Comparison of ENCODE assay signal across 26 cellular contexts in genomic region chr17:70296456-70296855, GRCh38.
"Had no signal": no experiment of that assay in that cellular context is flagged by ENCODE, and none has a peak within 500 bp of the region (broad histone marks: within the 10 kb centered on the region; RNA-seq: fewer than 3 reads in every experiment).

No MANE protein-coding gene starts in this region.

- H3K4me3 ChIP-seq: neural progenitor cell, pancreas, prostate gland, right atrium auricular region, right lobe of liver, sigmoid colon, stomach, thoracic aorta, thyroid gland, tibial nerve, upper lobe of left lung, uterus had no signal

- H3K4me1 Mint-ChIP-seq: natural killer cell, neural progenitor cell had no signal

- ATAC-seq: natural killer cell; stimulated activated effector memory CD8-positive, alpha-beta T cell treated with anti-CD3 and anti-CD28 coated beads, Interleukin-12 subunit alpha, Interleukin-12 subunit beta, amount 100 ng/mL, for 72 hours; stimulated activated naive B cell treated with anti-CD40 and anti-IgM and Interleukin-4, amounts not matched to agents 10 μg/mL and 1 μg/mL and 100 μg/mL, for 72 hours had no signal

- H3K9ac ChIP-seq: neural progenitor cell had no signal

- H3K27me3 Mint-ChIP-seq: naive thymus-derived CD4-positive, alpha-beta T cell; stimulated activated naive B cell treated with anti-CD40 and anti-IgM and Interleukin-4, amounts not matched to agents 10 μg/mL and 1 μg/mL and 100 μg/mL, for 72 hours; stimulated activated naive CD8-positive, alpha-beta T cell treated with anti-CD3 and anti-CD28 coated beads, Interleukin-15, Interleukin-2, amounts not matched to agents 100 ng/mL and 50 ng/mL, for 24 hours had no signal

- H3K36me3 ChIP-seq: neural progenitor cell, pancreas, prostate gland, right atrium auricular region, right lobe of liver, sigmoid colon, stomach, thoracic aorta, thyroid gland, tibial nerve, upper lobe of left lung, uterus had no signal

- H3K27me3 ChIP-seq: neural progenitor cell, pancreas, right atrium auricular region, sigmoid colon, stomach, thyroid gland, tibial nerve, upper lobe of left lung, uterus had no signal

- H3K4me1 ChIP-seq: neural progenitor cell, pancreas, prostate gland, right atrium auricular region, right lobe of liver, sigmoid colon, thyroid gland, tibial nerve, uterus had no signal

- DNase-seq: naive thymus-derived CD4-positive, alpha-beta T cell; natural killer cell; pancreas; retina; right lobe of liver; sigmoid colon; small intestine; stimulated activated CD4-positive, alpha-beta T cell treated with anti-CD3 and anti-CD28 coated beads, Interleukin-15, amount 100 ng/mL, for 24 hours; stimulated activated CD4-positive, alpha-beta T cell treated with anti-CD3 and anti-CD28 coated beads, Interleukin-2, amount 100 ng/mL, for 24 hours; stimulated activated CD4-positive, alpha-beta T cell treated with anti-CD3 and anti-CD28 coated beads, Interleukin-2, amount 100 ng/mL, for 48 hours; stimulated activated CD4-positive, alpha-beta T cell treated with anti-CD3 and anti-CD28 coated beads, Interleukin-4, amount 100 ng/mL, for 24 hours; stimulated activated naive B cell treated with anti-CD40 and anti-IgM and Interleukin-4, amounts not matched to agents 10 μg/mL and 1 μg/mL and 100 μg/mL, for 72 hours; stimulated activated naive CD4-positive, alpha-beta T cell treated with Interleukin-2 at 50 U/mL for 16 hours; stomach; thyroid gland; trophoblast cell; uterus had no signal

- H3K4me2 ChIP-seq: neural progenitor cell had no signal

- H3K9me3 ChIP-seq: pancreas, prostate gland, right atrium auricular region, right lobe of liver, sigmoid colon, stomach, thoracic aorta, thyroid gland, tibial nerve, upper lobe of left lung, uterus had no signal

- FAIRE-seq: pancreas, small intestine had no signal

- H3K27ac ChIP-seq: neural progenitor cell, pancreas, prostate gland, right atrium auricular region, right lobe of liver, sigmoid colon, thoracic aorta, thyroid gland, tibial nerve, uterus had no signal

- H3K27ac Mint-ChIP-seq: naive thymus-derived CD4-positive, alpha-beta T cell; natural killer cell; nephron; neural progenitor cell; stimulated activated effector memory CD8-positive, alpha-beta T cell treated with anti-CD3 and anti-CD28 coated beads, Interleukin-12 subunit alpha, Interleukin-12 subunit beta, amount 100 ng/mL, for 72 hours; stimulated activated naive B cell treated with anti-CD40 and anti-IgM and Interleukin-4, amounts not matched to agents 10 μg/mL and 1 μg/mL and 100 μg/mL, for 72 hours; stimulated activated naive CD8-positive, alpha-beta T cell treated with anti-CD3 and anti-CD28 coated beads, Interleukin-15, Interleukin-2, amounts not matched to agents 100 ng/mL and 50 ng/mL, for 24 hours had no signal

- H2AFZ ChIP-seq: neural progenitor cell had no signal

- H3K9me3 Mint-ChIP-seq: neural progenitor cell had no signal

- H3K36me3 Mint-ChIP-seq: naive thymus-derived CD4-positive, alpha-beta T cell; natural killer cell; neural progenitor cell; stimulated activated effector memory CD8-positive, alpha-beta T cell treated with anti-CD3 and anti-CD28 coated beads, Interleukin-12 subunit alpha, Interleukin-12 subunit beta, amount 100 ng/mL, for 72 hours; stimulated activated naive B cell treated with anti-CD40 and anti-IgM and Interleukin-4, amounts not matched to agents 10 μg/mL and 1 μg/mL and 100 μg/mL, for 72 hours had no signal

- H3K4me3 Mint-ChIP-seq: naive thymus-derived CD4-positive, alpha-beta T cell; natural killer cell; nephron; neural progenitor cell; stimulated activated effector memory CD8-positive, alpha-beta T cell treated with anti-CD3 and anti-CD28 coated beads, Interleukin-12 subunit alpha, Interleukin-12 subunit beta, amount 100 ng/mL, for 72 hours; stimulated activated naive B cell treated with anti-CD40 and anti-IgM and Interleukin-4, amounts not matched to agents 10 μg/mL and 1 μg/mL and 100 μg/mL, for 72 hours; stimulated activated naive CD8-positive, alpha-beta T cell treated with anti-CD3 and anti-CD28 coated beads, Interleukin-15, Interleukin-2, amounts not matched to agents 100 ng/mL and 50 ng/mL, for 24 hours had no signal
